Comparison of ENCODE assay signal across 18 cellular contexts in the genomic region with DNA sequence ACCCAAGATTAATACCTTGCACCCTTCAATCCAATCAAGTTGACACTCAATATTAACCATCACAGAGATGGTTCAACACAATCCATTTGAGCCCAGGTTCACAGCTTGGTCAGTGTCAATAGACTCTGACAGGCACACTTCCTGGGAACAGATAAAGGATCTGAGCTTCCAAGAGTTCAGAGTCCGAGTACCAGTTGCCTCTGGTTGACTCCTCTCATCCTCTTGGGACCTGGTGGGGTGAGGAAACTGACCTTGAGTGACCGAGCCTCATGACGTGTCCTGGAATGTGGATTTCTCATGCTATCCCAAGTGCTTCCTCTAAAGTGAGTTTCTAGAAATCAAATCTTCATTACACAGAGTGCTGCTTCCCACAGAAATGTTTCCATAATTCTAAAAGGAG.
A peak's percentile ranks its signal among the peaks of the same experiment; 100 is the strongest.
DNase-seq lines count a peak whose midpoint lies in the region; ATAC-seq and TF ChIP-seq lines count a peak whose summit lies in the region.
"Had no signal": no experiment of that assay in that cellular context is flagged by ENCODE, and none has a peak within 500 bp of the region (broad histone marks: within the 10 kb centered on the region; RNA-seq: fewer than 3 reads in every experiment).

No MANE protein-coding gene starts in this region.

- 22% methylated on average over 3 of the region's 3 CpGs for WGBS in right lobe of liver (ENCODE audit: insufficient coverage, low coverage, low lambda C conversion rate, missing lambda C conversion rate)
- no CpG with 5 or more reads among the region's 3 CpGs for WGBS in neuronal stem cell (ENCODE audit: extremely low coverage in 2 of 2, insufficient read length in 2 of 2, insufficient replicate concordance in 1 of 2), 2 donors

- H3K4me2 ChIP-seq in neuronal stem cell (ENCODE audit: insufficient read depth, low read length, poor library complexity, severe bottlenecking) = no peak overlapping the region
- H3K4me2 ChIP-seq: neural progenitor cell had no signal

- H3K14ac ChIP-seq in neuronal stem cell (ENCODE audit: low read length) = no peak overlapping the region

- no peak overlapping the region for H3K23ac ChIP-seq in neuronal stem cell (ENCODE audit: low read depth, low read length, poor library complexity)

- H2AFZ ChIP-seq in ACC112 (ENCODE audit: low read length, unreplicated experiment) (no peak overlapping the region), neuronal stem cell (ENCODE audit: low read length) (no peak overlapping the region)
- H2AFZ ChIP-seq: neural progenitor cell had no signal

- no peak overlapping the region for H4K8ac ChIP-seq in neuronal stem cell (ENCODE audit: low read depth, low read length)

- ATAC-seq in right lobe of liver (peak; percentile 93 to 99 (median 98)), HG03025 (IDR thresholded peaks at IDR 0.05; ENCODE audit: low FRiP score, unreplicated experiment) (no peak)

- H2BK120ac ChIP-seq in neuronal stem cell (ENCODE audit: low read depth, low read length) = no peak overlapping the region

- no peak overlapping the region for H3K9ac ChIP-seq in neuronal stem cell (ENCODE audit: low read depth, low read length, poor library complexity)
- H3K9ac ChIP-seq: neural progenitor cell had no signal

- H2AK5ac ChIP-seq in neuronal stem cell (ENCODE audit: low read depth, low read length) = no peak overlapping the region

- no peaks in the 10 kb centered on the region for H3K27me3 ChIP-seq in ACC112 (ENCODE audit: insufficient read depth, low read length)
- no peaks in the 10 kb centered on the region for H3K27me3 ChIP-seq in right lobe of liver
- H3K27me3 ChIP-seq in neuronal stem cell (ENCODE audit: control insufficient read depth in 3 of 3, insufficient read depth in 3 of 3, low read depth in 1 of 3, low read length in 3 of 3) = no peaks in the 10 kb centered on the region
- H3K27me3 ChIP-seq: heart right ventricle, neural progenitor cell had no signal

- H3K4me1 ChIP-seq in ACC112 (ENCODE audit: control insufficient read depth, insufficient read depth, low read length, unreplicated experiment) (peaks cover 28% of the 10 kb centered on the region), right lobe of liver (peaks cover 0 to 21% (median 5%) of the 10 kb centered on the region in 4 donors), neuronal stem cell (ENCODE audit: control insufficient read depth in 2 of 2, insufficient read depth in 1 of 2, low read depth in 1 of 2, low read length in 2 of 2) (peaks cover 0 to 2% of the 10 kb centered on the region in 2 donors)
- H3K4me1 ChIP-seq: lower lobe of right lung had no signal

- H2BK15ac ChIP-seq in neuronal stem cell (ENCODE audit: low read length) = no peak overlapping the region

- H3K4me3 ChIP-seq in ACC112 (ENCODE audit: low read depth, low read length) = 0 out of 2 replicates have a peak overlapping the region, but pooled peaks have one; percentile 9
- no peak overlapping the region for H3K4me3 ChIP-seq in choroid plexus epithelial cell (ENCODE audit: low read depth, low read length)
- no peak overlapping the region for H3K4me3 ChIP-seq in right lobe of liver
- H3K4me3 ChIP-seq in neuronal stem cell (ENCODE audit: low read length in 2 of 2) = no peak overlapping the region
- H3K4me3 ChIP-seq: heart right ventricle, lower lobe of right lung, neural progenitor cell, skin epidermis had no signal

- no peaks in the 10 kb centered on the region for H3K36me3 ChIP-seq in ACC112 (ENCODE audit: insufficient read depth, low read length)
- no peaks in the 10 kb centered on the region for H3K36me3 ChIP-seq in right lobe of liver
- no peaks in the 10 kb centered on the region for H3K36me3 ChIP-seq in neuronal stem cell (replicated peaks in 1 of 2; ENCODE audit: control insufficient read depth in 2 of 2, insufficient read depth in 2 of 2, low read length in 2 of 2)
- H3K36me3 ChIP-seq: heart right ventricle, lower lobe of right lung, neural progenitor cell had no signal

- H3K4ac ChIP-seq in neuronal stem cell (ENCODE audit: low read length) = no peak overlapping the region

- TF ChIP-seq CTCF in choroid plexus epithelial cell (conservative IDR thresholded peaks at IDR 0.05; ENCODE audit: low read depth, low read length) (no peak), right lobe of liver (IDR thresholded peaks at IDR 0.05) (no peak)

- peak; percentile 30 for TF ChIP-seq POLR2A in right lobe of liver (IDR thresholded peaks at IDR 0.05)

- no peaks in the 10 kb centered on the region for H3K79me2 ChIP-seq in ACC112 (ENCODE audit: control insufficient read depth, insufficient read depth, low read length, unreplicated experiment)

- intact Hi-C loops in right lobe of liver (cut with DNase I) = no loop called here

- no peak overlapping the region for H4K91ac ChIP-seq in neuronal stem cell (ENCODE audit: low read depth, low read length, poor library complexity)

- DNase-seq in HS-27A (ENCODE audit: low read depth) (peak; percentile 56), choroid plexus epithelial cell (ENCODE audit: low read depth) (peak; percentile 77), right lobe of liver (peak; percentile 53 to 83 (median 82)), iPS-NIHi11 (ENCODE audit: low spot score) (no peak), neuronal stem cell (ENCODE audit: low spot score) (no peak)
- DNase-seq in stimulated activated CD4-positive, alpha-beta T cell treated with anti-CD3 and anti-CD28 coated beads, Interleukin-4, amount 100 ng/mL, for 4 hours = no peak
- DNase-seq: activated naive CD4-positive, alpha-beta T cell treated with anti-CD3 and anti-CD28 coated beads for 36 hours; AML-193; central memory CD4-positive, alpha-beta T cell; heart right ventricle; lower lobe of right lung; NCI-H1105 treated with DMSO at 0.1 percent for 48 hours; NCI-H345; OCI-M1 had no signal

- H2BK12ac ChIP-seq in neuronal stem cell (ENCODE audit: low read length) = no peak overlapping the region

- H3K27ac ChIP-seq in ACC112 (ENCODE audit: low read depth, low read length) = peak overlapping the region; percentile 63
- peak overlapping the region in 1 of 3 donors; percentile 70 for H3K27ac ChIP-seq in right lobe of liver
- H3K27ac ChIP-seq in neuronal stem cell (replicated peaks; ENCODE audit: low read length) = no peak overlapping the region
- H3K27ac ChIP-seq: heart right ventricle, lower lobe of right lung, neural progenitor cell, skin epidermis had no signal

- no peaks in the 10 kb centered on the region for H3K79me1 ChIP-seq in neuronal stem cell (ENCODE audit: low read depth, low read length)

- H2BK5ac ChIP-seq in neuronal stem cell (ENCODE audit: low read length) = no peak overlapping the region

- no peak overlapping the region for H3K18ac ChIP-seq in neuronal stem cell (ENCODE audit: low read length)

- H3K9me3 ChIP-seq in right lobe of liver (no peaks in the 10 kb centered on the region), neuronal stem cell (replicated peaks in 1 of 2; ENCODE audit: control insufficient read depth in 2 of 2, insufficient read depth in 1 of 2, low read depth in 1 of 2, low read length in 2 of 2) (no peaks in the 10 kb centered on the region)
- H3K9me3 ChIP-seq: heart right ventricle, lower lobe of right lung had no signal

Comparison
In these comparisons a context has a peak if more than half of its experiments do, and no peak if none do; other contexts are left out.
1. DNase-seq: peak in HS-27A (single experiment), choroid plexus epithelial cell (single experiment) and right lobe of liver (3 of 3); none in iPS-NIHi11 (single experiment), neuronal stem cell (single experiment) and stimulated activated CD4-positive, alpha-beta T cell treated with anti-CD3 and anti-CD28 coated beads, Interleukin-4, amount 100 ng/mL, for 4 hours (0 of 2).